In the genomic region with DNA sequence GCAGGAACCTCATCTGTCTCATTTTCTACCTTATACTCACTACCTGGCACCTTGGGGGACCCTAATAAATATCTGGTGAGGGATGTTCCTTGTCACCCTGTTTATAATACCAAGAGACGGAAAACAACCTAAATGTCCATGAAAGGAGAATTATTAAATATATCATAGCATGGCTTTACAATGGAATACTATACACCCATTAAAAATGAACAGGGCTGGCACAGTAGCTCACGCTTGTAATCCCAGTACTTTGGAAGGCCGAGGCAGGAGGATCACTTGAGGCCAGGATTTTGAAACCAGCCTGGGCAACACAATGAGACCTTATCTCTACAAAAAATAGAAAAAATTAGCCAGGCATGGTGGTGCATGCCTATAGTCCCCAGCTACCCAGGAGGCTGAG, we compare ENCODE assay signal across 24 cellular contexts. TPM values are rescaled to one million over a fixed set of nuclear protein-coding genes. Genes with fewer than 3 reads are reported as not detected.
"Had no signal": no experiment of that assay in that cellular context is flagged by ENCODE, and none has a peak within 500 bp of the region (broad histone marks: within the 10 kb centered on the region; RNA-seq: fewer than 3 reads in every experiment).

No MANE protein-coding gene starts in this region.

- H3K4me2 ChIP-seq: KMS-11 had no signal

- H3K36me3 ChIP-seq: SJSA1 had no signal

- H3K9ac ChIP-seq: KMS-11 had no signal

- ATAC-seq: HepG2 had no signal

- H3K27ac ChIP-seq: KMS-11, SJSA1, SK-N-MC had no signal

- H3K27me3 ChIP-seq: SJSA1 had no signal

- H3K4me1 ChIP-seq: SJSA1 had no signal

- H3K4me3 ChIP-seq: SJSA1, SK-N-MC had no signal

- H3K9me3 ChIP-seq: SJSA1 had no signal

- DNase-seq: IMR-90, Kasumi-1, MM.1S, NCI-H1092 treated with DMSO at 0.1 percent for 48 hours, NCI-H1436, NCI-H187, NCI-H2029, NCI-H2081 treated with DMSO at 0.1 percent for 48 hours, NCI-H2171, NCI-H226, NCI-H446, NCI-H510A, NCI-H524 treated with DMSO at 0.1 percent for 48 hours, NCI-H69, NCI-H774, Right ventricle myocardium superior, RPMI8226, SIG-M5 had no signal

RNA-seq across cellular contexts. Expression of gene HNF1A, which starts 39.8 kb away (rescaled TPM):
- total RNA-seq: HT1080, M059J, Right ventricle myocardium superior, SJSA1 had no signal
